In genomic region chr4:6472008-6472386, GRCh38 we compare ENCODE assay signal across 15 cellular contexts. TPM values are rescaled to one million over a fixed set of nuclear protein-coding genes. Genes with fewer than 3 reads are reported as not detected.
DNase-seq lines count a peak whose midpoint lies in the region; ATAC-seq, FAIRE-seq and TF ChIP-seq lines count a peak whose summit lies in the region.
"Had no signal": no experiment of that assay in that cellular context is flagged by ENCODE, and none has a peak within 500 bp of the region (broad histone marks: within the 10 kb centered on the region; RNA-seq: fewer than 3 reads in every experiment).

No MANE protein-coding gene starts in this region.

- no peaks in the 10 kb centered on the region for H3K9me3 ChIP-seq in testis
- no peaks in the 10 kb centered on the region for H3K9me3 ChIP-seq in small intestine (ENCODE audit: control insufficient read depth, low read depth)

- WGBS in testis, 2 donors = 2% methylated on average over 35 of the region's 44 CpGs; no CpG with 5 or more reads in 1 of the 2 donors
- 2 to 11% (median 7%) methylated on average over 34 to 44 of the region's 44 CpGs for WGBS in small intestine, 3 donors

- no peak overlapping the region for H3K4me3 Mint-ChIP-seq in activated CD8-positive, alpha-beta memory T cell treated with anti-CD3 and anti-CD28 coated beads, Interleukin-2, amount 10 ng/mL, durations not matched to agents 7 days and 5 days

- H3K27ac Mint-ChIP-seq in activated CD8-positive, alpha-beta memory T cell treated with anti-CD3 and anti-CD28 coated beads, Interleukin-2, amount 10 ng/mL, durations not matched to agents 7 days and 5 days = no peak overlapping the region
- H3K27ac Mint-ChIP-seq: immature natural killer cell had no signal

- H3K27me3 ChIP-seq in testis (no peaks in the 10 kb centered on the region), small intestine (ENCODE audit: control insufficient read depth in 2 of 2, insufficient read depth in 2 of 2, low read length in 2 of 2) (peaks cover 15 to 20% of the 10 kb centered on the region in 2 donors)

- FAIRE-seq in GM19239 (lab: Jason Lieb, UNC) = no peak
- no peak for FAIRE-seq in small intestine (lab: Jason Lieb, UNC)
- FAIRE-seq: G401.6, TTC549 had no signal

- no peaks in the 10 kb centered on the region for H3K36me3 ChIP-seq in testis (ENCODE audit: low read depth, missing control alignments)
- no peaks in the 10 kb centered on the region for H3K36me3 ChIP-seq in small intestine (ENCODE audit: control insufficient read depth in 2 of 2, insufficient read depth in 2 of 2, low read length in 2 of 2)
- H3K36me3 ChIP-seq: brain microvascular endothelial cell had no signal

- H3K9me3 Mint-ChIP-seq in activated CD8-positive, alpha-beta memory T cell treated with anti-CD3 and anti-CD28 coated beads, Interleukin-2, amount 10 ng/mL, durations not matched to agents 7 days and 5 days (ENCODE audit: low read depth) = no peaks in the 10 kb centered on the region
- H3K9me3 Mint-ChIP-seq: immature natural killer cell had no signal

- H3K27me3 Mint-ChIP-seq in activated CD8-positive, alpha-beta memory T cell treated with anti-CD3 and anti-CD28 coated beads, Interleukin-2, amount 10 ng/mL, durations not matched to agents 7 days and 5 days = peaks cover 50% of the 10 kb centered on the region

- no peak overlapping the region for H3K27ac ChIP-seq in testis
- H3K27ac ChIP-seq in small intestine (ENCODE audit: low read depth in 1 of 2, low read length in 1 of 2) = no peak overlapping the region
- H3K27ac ChIP-seq: brain microvascular endothelial cell had no signal

- H3K36me3 Mint-ChIP-seq in activated CD8-positive, alpha-beta memory T cell treated with anti-CD3 and anti-CD28 coated beads, Interleukin-2, amount 10 ng/mL, durations not matched to agents 7 days and 5 days = no peaks in the 10 kb centered on the region
- H3K36me3 Mint-ChIP-seq: immature natural killer cell had no signal

- no peak for TF ChIP-seq POLR2A in testis (IDR thresholded peaks at IDR 0.05)

- TF ChIP-seq CTCF in testis (IDR thresholded peaks at IDR 0.05) = no peak

- peaks cover 3% of the 10 kb centered on the region for H3K4me1 ChIP-seq in testis
- H3K4me1 ChIP-seq in small intestine (ENCODE audit: control insufficient read depth in 2 of 2, insufficient read depth in 1 of 2, low read depth in 1 of 2, low read length in 1 of 2) = no peaks in the 10 kb centered on the region

- intact Hi-C loops in testis (cut with DNase I; ENCODE audit: low total_unique reads) = no loop called here

- H3K4me3 ChIP-seq in testis (no peak overlapping the region), small intestine (ENCODE audit: low read depth in 1 of 2, low read length in 2 of 2) (peak overlapping the region in 1 of 2 donors; percentile 8)

- ATAC-seq in activated CD8-positive, alpha-beta memory T cell treated with anti-CD3 and anti-CD28 coated beads, Interleukin-2, amount 10 ng/mL, durations not matched to agents 7 days and 5 days = no peak

- DNase-seq in activated effector memory CD4-positive, alpha-beta T cell treated with anti-CD3 and anti-CD28 coated beads, Interleukin-2, amount 50 U/mL, for 16 hours = peak; percentile 50
- no peak for DNase-seq in activated effector memory CD4-positive, alpha-beta T cell treated with Interleukin-2 at 50 U/mL for 16 hours
- peak; percentile 27 for DNase-seq in activated CD8-positive, alpha-beta memory T cell treated with anti-CD3 and anti-CD28 coated beads, Interleukin-2, amount 10 ng/mL, durations not matched to agents 7 days and 5 days
- peak; percentile 15 for DNase-seq in inferior parietal cortex (ENCODE audit: extremely low spot score)
- peak; percentile 10 for DNase-seq in testis
- DNase-seq in GM19239 (ENCODE audit: insufficient read length, low spot score) = no peak
- DNase-seq in small intestine = no peak
- no peak for DNase-seq in Ammon's horn (ENCODE audit: low spot score)
- DNase-seq: brain microvascular endothelial cell, erythroblast, immature natural killer cell, Right ventricle myocardium superior had no signal

- H3K4me1 Mint-ChIP-seq in activated CD8-positive, alpha-beta memory T cell treated with anti-CD3 and anti-CD28 coated beads, Interleukin-2, amount 10 ng/mL, durations not matched to agents 7 days and 5 days = peaks cover 3% of the 10 kb centered on the region

- CTCF ChIA-PET in activated CD8-positive, alpha-beta memory T cell treated with anti-CD3 and anti-CD28 coated beads, Interleukin-2, amount 10 ng/mL, durations not matched to agents 7 days and 5 days (lab: Charles Lee) = interaction anchor here (0.6 kb wide), 1 partner anchor 192 kb away, joined by 3 read pairs; no protein-coding TSS in a partner anchor

RNA-seq across cellular contexts. Expression of gene PPP2R2C, which starts 0.4 kb away (rescaled TPM):
- not detected for total RNA-seq in activated CD8-positive, alpha-beta memory T cell treated with anti-CD3 and anti-CD28 coated beads, Interleukin-2, amount 10 ng/mL, durations not matched to agents 7 days and 5 days
- 10 to 100 TPM in 1 of 2 donors, 1 to 10 TPM in 1; 7.9 to 13.1 TPM for total RNA-seq in testis
- polyA plus RNA-seq in testis (ENCODE audit: insufficient read depth, low read depth, low replicate concordance) (20.4 TPM), small intestine (1 to 10 TPM in 1 of 3 donors, under 1 TPM in 1, not detected in 1; 0.81 to 2.3 TPM)
- total RNA-seq: skeletal muscle tissue had no signal
- polyA plus RNA-seq: immature natural killer cell had no signal

Comparison
In these comparisons a context has a peak if more than half of its experiments do, and no peak if none do; other contexts are left out.
1. DNase-seq: peak in activated effector memory CD4-positive, alpha-beta T cell treated with anti-CD3 and anti-CD28 coated beads, Interleukin-2, amount 50 U/mL, for 16 hours (single experiment), activated CD8-positive, alpha-beta memory T cell treated with anti-CD3 and anti-CD28 coated beads, Interleukin-2, amount 10 ng/mL, durations not matched to agents 7 days and 5 days (single experiment), inferior parietal cortex (single experiment) and testis (single experiment); none in activated effector memory CD4-positive, alpha-beta T cell treated with Interleukin-2 at 50 U/mL for 16 hours (single experiment), GM19239 (single experiment), small intestine (single experiment) and Ammon's horn (single experiment).
2. RNA of gene PPP2R2C, which starts 0.4 kb away (total RNA-seq): 7.9 to 13.1 TPM in testis; not detected in activated CD8-positive, alpha-beta memory T cell treated with anti-CD3 and anti-CD28 coated beads, Interleukin-2, amount 10 ng/mL, durations not matched to agents 7 days and 5 days; every median in the first group is over 4 times any median in the second.